13 cellular contexts compared by ENCODE assay signal in the genomic region with DNA sequence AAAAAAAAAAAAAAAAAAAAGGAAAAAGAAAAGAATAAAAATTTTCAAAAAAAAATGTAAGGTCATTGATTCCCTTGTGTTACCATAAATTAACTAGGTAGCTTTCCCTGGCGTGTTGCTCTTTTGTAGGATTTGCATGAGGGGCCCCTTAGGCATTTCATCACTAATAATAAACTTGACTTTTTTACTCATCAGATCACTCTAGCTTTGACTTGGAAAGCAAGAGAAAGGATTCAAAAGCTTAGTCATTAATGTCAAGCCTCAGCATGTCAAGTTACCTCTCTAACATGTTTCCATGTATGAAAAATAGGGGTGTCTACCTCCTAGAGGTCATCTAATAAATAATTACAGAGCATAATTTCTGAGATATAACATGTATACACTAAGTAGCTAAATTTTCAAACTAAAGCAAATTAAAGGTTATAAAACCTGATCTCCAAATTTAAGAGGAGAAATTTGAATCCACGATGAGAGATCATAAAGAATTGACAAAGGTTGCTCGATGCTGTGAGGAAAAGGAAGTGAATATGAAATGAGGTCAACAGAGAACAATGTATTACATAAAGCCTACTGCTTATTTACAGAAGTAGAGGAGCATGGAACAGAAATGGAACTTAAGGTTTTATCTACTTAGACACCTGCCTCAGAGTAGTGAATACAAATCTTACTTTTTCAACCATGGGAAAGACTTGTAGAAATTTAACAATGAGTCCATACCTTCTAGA.
DNase-seq lines count a peak whose midpoint lies in the region; ATAC-seq and TF ChIP-seq lines count a peak whose summit lies in the region.
"Had no signal": no experiment of that assay in that cellular context is flagged by ENCODE, and none has a peak within 500 bp of the region (broad histone marks: within the 10 kb centered on the region; RNA-seq: fewer than 3 reads in every experiment).

No MANE protein-coding gene starts in this region.

- H3K36me3 ChIP-seq in mucosa of descending colon (ENCODE audit: low read depth) (no peaks in the 10 kb centered on the region), psoas muscle (ENCODE audit: insufficient read depth in 1 of 2, low read depth in 1 of 2) (peaks cover 0 to 10% of the 10 kb centered on the region in 2 donors)
- H3K36me3 ChIP-seq: prostate gland had no signal

- no peak overlapping the region for H3K27ac ChIP-seq in psoas muscle
- H3K27ac ChIP-seq: dorsolateral prefrontal cortex, prostate gland had no signal

- no peak for DNase-seq in mucosa of descending colon
- DNase-seq in activated CD4-positive, alpha-beta T cell treated with anti-CD3 and anti-CD28 coated beads, Interleukin-2, amount 50 U/mL, for 1 hour = no peak
- DNase-seq in retina = no peak
- no peak for DNase-seq in psoas muscle
- DNase-seq: dorsolateral prefrontal cortex; heart right ventricle; NCI-H1048; stimulated activated CD4-positive, alpha-beta T cell treated with anti-CD3 and anti-CD28 coated beads, Interleukin-4, amount 100 ng/mL, for 4 hours; T-cell had no signal

- H3K27me3 ChIP-seq in psoas muscle (ENCODE audit: insufficient read depth in 3 of 3, low read length in 2 of 3) = no peaks in the 10 kb centered on the region
- H3K27me3 ChIP-seq: dorsolateral prefrontal cortex, heart right ventricle had no signal

- TF ChIP-seq CTCF in mucosa of descending colon (IDR thresholded peaks at IDR 0.05) (no peak), psoas muscle (IDR thresholded peaks at IDR 0.05) (no peak)

- H3K4me1 ChIP-seq in mucosa of descending colon (ENCODE audit: low read depth) (no peaks in the 10 kb centered on the region), psoas muscle (peaks cover 5% of the 10 kb centered on the region)
- H3K4me1 ChIP-seq: prostate gland had no signal

- H3K4me3 ChIP-seq in mucosa of descending colon (no peak overlapping the region), psoas muscle (no peak overlapping the region)
- H3K4me3 ChIP-seq: dorsolateral prefrontal cortex, heart right ventricle, prostate gland had no signal

- WGBS in psoas muscle, 3 donors = 79 to 84% (median 80%) methylated on average over 3 of the region's 3 CpGs

- H3K9me3 ChIP-seq in mucosa of descending colon = no peaks in the 10 kb centered on the region
- no peaks in the 10 kb centered on the region for H3K9me3 ChIP-seq in psoas muscle
- H3K9me3 ChIP-seq: heart right ventricle, prostate gland had no signal

- intact Hi-C loops in mucosa of descending colon (cut with DNase I, micrococcal nuclease) = no loop called here
- intact Hi-C loops in psoas muscle (cut with DNase I) = loop anchor here in 1 of 2 donors (5.0 kb wide), 1 partner anchor 109 kb away; no protein-coding TSS in a partner anchor

- peak; percentile 59 for ATAC-seq in GM19035 (IDR thresholded peaks at IDR 0.05; ENCODE audit: unreplicated experiment)
- ATAC-seq in HG02642 (IDR thresholded peaks at IDR 0.05; ENCODE audit: poor library complexity, unreplicated experiment) = peak; percentile 71
- ATAC-seq in HG03565 (IDR thresholded peaks at IDR 0.05; ENCODE audit: unreplicated experiment) = peak; percentile 58
- peak; percentile 54 for ATAC-seq in mucosa of descending colon
- no peak for ATAC-seq in psoas muscle
- ATAC-seq: T-cell had no signal

Comparison
In these comparisons a context has a peak if more than half of its experiments do, and no peak if none do; other contexts are left out.
1. ATAC-seq: peak in GM19035 (single experiment), HG02642 (single experiment), HG03565 (single experiment) and mucosa of descending colon (single experiment); none in psoas muscle (0 of 4).